14 cellular contexts compared by ENCODE assay signal in genomic region chr2:105388971-105389381, GRCh38. TPM values are rescaled to one million over a fixed set of nuclear protein-coding genes. Genes with fewer than 3 reads are reported as not detected.
A peak's percentile ranks its signal among the peaks of the same experiment; 100 is the strongest.
DNase-seq lines count a peak whose midpoint lies in the region; ATAC-seq and TF ChIP-seq lines count a peak whose summit lies in the region.
"Had no signal": no experiment of that assay in that cellular context is flagged by ENCODE, and none has a peak within 500 bp of the region (broad histone marks: within the 10 kb centered on the region; RNA-seq: fewer than 3 reads in every experiment).

No MANE protein-coding gene starts in this region.

- H3K9me3 ChIP-seq in heart left ventricle (no peaks in the 10 kb centered on the region), H9 (ENCODE audit: control insufficient read depth, low read depth, low read length) (no peaks in the 10 kb centered on the region), BE2C (no peaks in the 10 kb centered on the region)
- H3K9me3 ChIP-seq: Peyer's patch had no signal

- H4K20me1 ChIP-seq in H9 (ENCODE audit: control insufficient read depth, insufficient read depth, insufficient read length): no peaks in the 10 kb centered on the region

- no peak overlapping the region for H3K4me3 ChIP-seq in heart left ventricle
- H3K4me3 ChIP-seq in BE2C (ENCODE audit: low read depth, low read length): no peak overlapping the region
- H3K4me3 ChIP-seq: Peyer's patch had no signal

- H3K23ac ChIP-seq in H9 (ENCODE audit: insufficient read length, low read depth, low read length): no peak overlapping the region

- no peak overlapping the region for H3K56ac ChIP-seq in H9 (ENCODE audit: insufficient read length, low read depth, low read length)

- TF ChIP-seq POLR2A in heart left ventricle (IDR thresholded peaks at IDR 0.05): no peak

- no peak overlapping the region for H2BK5ac ChIP-seq in H9 (ENCODE audit: insufficient read length, low read length)

- H3K14ac ChIP-seq in H9 (ENCODE audit: insufficient read depth, low read length): no peak overlapping the region

- no peak overlapping the region for H2AK5ac ChIP-seq in H9 (ENCODE audit: insufficient read length, low read length)

- H3K23me2 ChIP-seq in H9 (ENCODE audit: insufficient read length, low read depth, low read length, poor library complexity, severe bottlenecking): no peaks in the 10 kb centered on the region

- H3K4me1 ChIP-seq in heart left ventricle (peaks cover 4 to 98% (median 56%) of the 10 kb centered on the region in 12 donors), H9 (ENCODE audit: insufficient read depth, low read length) (no peaks in the 10 kb centered on the region), BE2C (no peaks in the 10 kb centered on the region)

- H3K27ac ChIP-seq in heart left ventricle (peak overlapping the region in 11 of 12 donors; percentile 9 to 94 (median 65)), H9 (ENCODE audit: insufficient read length, low read depth, low read length) (no peak overlapping the region)

- no peak overlapping the region for H3T11ph ChIP-seq in H9 (ENCODE audit: low read length)

- no peaks in the 10 kb centered on the region for H3K27me3 ChIP-seq in heart left ventricle
- no peaks in the 10 kb centered on the region for H3K27me3 ChIP-seq in H9 (ENCODE audit: insufficient read depth, low read length)
- no peaks in the 10 kb centered on the region for H3K27me3 ChIP-seq in BE2C
- H3K27me3 ChIP-seq: Peyer's patch had no signal

- H2BK120ac ChIP-seq in H9 (ENCODE audit: low read depth, low read length, poor library complexity, severe bottlenecking): no peak overlapping the region

- no peak overlapping the region for H2AFZ ChIP-seq in H9 (ENCODE audit: low read length)

- H3K4ac ChIP-seq in H9 (ENCODE audit: low read depth, low read length): no peak overlapping the region

- no peaks in the 10 kb centered on the region; the same call in 1 of the 2 replicates for H3K79me2 ChIP-seq in H9 (ENCODE audit: insufficient read depth, low read length)

- intact Hi-C loops in heart left ventricle (cut with DNase I): no loop called here
- intact Hi-C loops in left ventricle myocardium superior (cut with micrococcal nuclease): loop anchor here (10.0 kb wide), 1 partner anchor 106 kb away; no protein-coding TSS in a partner anchor

- DNase-seq in heart left ventricle (peak in 3 of 5 donors; percentile 22 to 55 (median 29)), left ventricle myocardium superior (no peak), epidermal melanocyte (ENCODE audit: insufficient read length, low spot score) (peak; percentile 50), myocyte (ENCODE audit: low read depth) (peak; percentile 55), H9 (no peak), BE2C (no peak), NCI-H82 treated with DMSO at 0.1 percent for 48 hours (lab: John Stamatoyannopoulos, UW; ENCODE audit: unreplicated experiment) (no peak)
- no peak for DNase-seq in activated effector memory CD4-positive, alpha-beta T cell treated with anti-CD3 and anti-CD28 coated beads, Interleukin-2, amount 50 U/mL, for 16 hours
- DNase-seq: activated B cell treated with CpG ODN at 0.5 μM for 24 hours; activated gamma-delta T cell treated with Interleukin-2 at 50 U/mL for 16 hours; naive thymus-derived CD8-positive, alpha-beta T cell; NCI-H2029 treated with DMSO at 0.1 percent for 48 hours; Peyer's patch had no signal

- no peak overlapping the region for H4K5ac ChIP-seq in H9 (ENCODE audit: insufficient read length, low read depth, low read length)

- TF ChIP-seq CTCF in heart left ventricle (IDR thresholded peaks at IDR 0.05) (no peak), H9 (conservative IDR thresholded peaks at IDR 0.05) (no peak), BE2C (IDR thresholded peaks at IDR 0.05; ENCODE audit: low read depth, low read length) (no peak)

- no peak overlapping the region for H3K18ac ChIP-seq in H9 (ENCODE audit: insufficient read length, low read depth, low read length)

- H4K91ac ChIP-seq in H9 (ENCODE audit: insufficient read length, low read depth, low read length): no peak overlapping the region

- H2BK12ac ChIP-seq in H9 (ENCODE audit: insufficient read length, low read depth, low read length): no peak overlapping the region

- peaks cover 5 to 39% (median 30%) of the 10 kb centered on the region in 3 experiments; a peak in 5 of 7 replicates for H3K36me3 Mint-ChIP-seq in H9 (ENCODE audit: insufficient read depth in 1 of 3, low read depth in 3 of 3)

- no peak overlapping the region for H3K9ac ChIP-seq in H9 (ENCODE audit: extremely low read depth, insufficient read length, low read length)

- H3K79me1 ChIP-seq in H9 (ENCODE audit: insufficient read depth, low read depth, low read length, poor library complexity, severe bottlenecking): no peaks in the 10 kb centered on the region

- ATAC-seq in heart left ventricle (peak in 3 of 4 donors; percentile 1 to 17 (median 3)), left ventricle myocardium superior (no peak)
- ATAC-seq: naive thymus-derived CD8-positive, alpha-beta T cell had no signal

- no peak overlapping the region for H2BK15ac ChIP-seq in H9 (ENCODE audit: low read depth, low read length)

- H3K4me1 Mint-ChIP-seq in H9: 0 out of 4 replicates have a peak, but pooled peaks cover 0 to 2% of the 10 kb centered on the region in 2 experiments
- H3K4me1 Mint-ChIP-seq: activated B cell treated with CpG ODN at 0.5 μM for 24 hours; naive thymus-derived CD8-positive, alpha-beta T cell had no signal

- no peak overlapping the region for H4K8ac ChIP-seq in H9 (replicated peaks; ENCODE audit: insufficient read length, low read depth, low read length)

- no peaks in the 10 kb centered on the region for H3K9me3 Mint-ChIP-seq in H9
- H3K9me3 Mint-ChIP-seq: activated B cell treated with CpG ODN at 0.5 μM for 24 hours; naive thymus-derived CD8-positive, alpha-beta T cell had no signal

- H3K27ac Mint-ChIP-seq in H9: no peak overlapping the region
- H3K27ac Mint-ChIP-seq: activated B cell treated with CpG ODN at 0.5 μM for 24 hours; naive thymus-derived CD8-positive, alpha-beta T cell; type B pancreatic cell had no signal

- no peak overlapping the region for H3K4me2 ChIP-seq in H9 (ENCODE audit: insufficient read depth, insufficient read length, low read length)

- no peak overlapping the region for H3K4me3 Mint-ChIP-seq in H9
- H3K4me3 Mint-ChIP-seq: activated B cell treated with CpG ODN at 0.5 μM for 24 hours; naive thymus-derived CD8-positive, alpha-beta T cell; type B pancreatic cell had no signal

- 3 to 18% (median 9%) methylated on average over 8 of the region's 8 CpGs for WGBS in heart left ventricle, 4 donors
- WGBS in H9 (ENCODE audit: extremely low coverage, insufficient read length, low lambda C conversion rate): no CpG with 5 or more reads among the region's 8 CpGs

- no peak overlapping the region for H2BK20ac ChIP-seq in H9 (ENCODE audit: low read depth, low read length, poor library complexity, severe bottlenecking)

- H3K27me3 Mint-ChIP-seq in H9 (ENCODE audit: low read depth): no peaks in the 10 kb centered on the region; the same call in 1 of the 2 replicates
- H3K27me3 Mint-ChIP-seq: naive thymus-derived CD8-positive, alpha-beta T cell; type B pancreatic cell had no signal

- H3K36me3 ChIP-seq in heart left ventricle: peaks cover 0 to 70% (median 41%) of the 10 kb centered on the region in 9 donors
- H3K36me3 ChIP-seq in BE2C: peaks cover 18% of the 10 kb centered on the region

RNA-seq across cellular contexts. Expression of gene FHL2, which starts 9.9 kb away (rescaled TPM):
- 1,000 to 10,000 TPM in 7 of 9 donors, 100 to 1,000 TPM in 2; 649 to 4,692 (median 1,370) TPM for total RNA-seq in heart left ventricle
- polyA plus RNA-seq in heart left ventricle: 100 to 1,000 TPM; 669 to 913 TPM
- total RNA-seq in left ventricle myocardium superior: 1,772 TPM
- total RNA-seq in myocyte: 42.0 and 47.4 TPM in 2 replicates
- 230 TPM for polyA plus RNA-seq in myocyte (2012)
- 34.9 and 36.9 TPM in 2 replicates for total RNA-seq in H9 (2021)
- 47.8 TPM for polyA plus RNA-seq in BE2C (2012; ENCODE audit: insufficient read depth, insufficient read length, low read depth)
- total RNA-seq: naive thymus-derived CD8-positive, alpha-beta T cell had no signal

RNA-seq across cellular contexts. Expression of gene C2orf49, which starts 51.6 kb away (rescaled TPM):
- total RNA-seq in heart left ventricle: 10 to 100 TPM; 12.1 to 21.7 (median 15.6) TPM
- 10 to 100 TPM; 14.5 to 15.7 TPM for polyA plus RNA-seq in heart left ventricle
- 18.6 TPM for total RNA-seq in left ventricle myocardium superior
- 32.8 and 33.9 TPM in 2 replicates for total RNA-seq in myocyte
- polyA plus RNA-seq in myocyte (2012): 16.4 TPM
- total RNA-seq in H9 (2021): 17.1 and 18.8 TPM in 2 replicates
- 13.3 TPM for polyA plus RNA-seq in BE2C (2012; ENCODE audit: insufficient read depth, insufficient read length, low read depth)

RNA-seq across cellular contexts. Expression of gene TGFBRAP1, which starts 59.4 kb away (rescaled TPM):
- 10 to 100 TPM in 7 of 9 donors, 1 to 10 TPM in 2; 7.6 to 20.0 (median 13.1) TPM for total RNA-seq in heart left ventricle
- 1 to 10 TPM; 1.8 to 8.2 TPM for polyA plus RNA-seq in heart left ventricle
- total RNA-seq in left ventricle myocardium superior: 9.8 TPM
- total RNA-seq in myocyte: 25.8 and 27.8 TPM in 2 replicates
- 38.0 TPM for polyA plus RNA-seq in myocyte (2012)
- total RNA-seq in H9 (2021): 22.8 and 23.6 TPM in 2 replicates
- polyA plus RNA-seq in BE2C (2012; ENCODE audit: insufficient read depth, insufficient read length, low read depth): 20.4 TPM

Comparison
In these comparisons a context has a peak if more than half of its experiments do, and no peak if none do; other contexts are left out.
1. DNase-seq: peak in heart left ventricle (3 of 5), epidermal melanocyte (single experiment) and myocyte (single experiment); none in left ventricle myocardium superior (single experiment), activated effector memory CD4-positive, alpha-beta T cell treated with anti-CD3 and anti-CD28 coated beads, Interleukin-2, amount 50 U/mL, for 16 hours (single experiment), H9 (single experiment), BE2C (single experiment) and NCI-H82 treated with DMSO at 0.1 percent for 48 hours (single experiment).
2. RNA of gene FHL2, which starts 9.9 kb away (total RNA-seq): 1,772 TPM in left ventricle myocardium superior (single experiment) and 649 to 4,692 TPM in heart left ventricle; 42.0 to 47.4 TPM in myocyte and 34.9 to 36.9 TPM in H9; every median in the first group is over 10 times any median in the second.